Comparison of ENCODE assay signal across 8 cellular contexts in genomic region chr14:105559384-105560046, GRCh38. TPM values are rescaled to one million over a fixed set of nuclear protein-coding genes. Genes with fewer than 3 reads are reported as not detected.
DNase-seq lines count a peak whose midpoint lies in the region; ATAC-seq and TF ChIP-seq lines count a peak whose summit lies in the region.
"Not testable (repeated sequence)": the region's sequence is repeated elsewhere in the genome, so short reads cannot be mapped to it uniquely, and the experiment has no call there.

No MANE protein-coding gene starts in this region.

- H3K4me3 Mint-ChIP-seq in activated CD8-positive, alpha-beta memory T cell treated with anti-CD3 and anti-CD28 coated beads, Interleukin-2, amount 10 ng/mL, durations not matched to agents 7 days and 5 days, result not testable (repeated sequence)

- not testable (repeated sequence) for H3K27ac Mint-ChIP-seq in activated CD8-positive, alpha-beta memory T cell treated with anti-CD3 and anti-CD28 coated beads, Interleukin-2, amount 10 ng/mL, durations not matched to agents 7 days and 5 days

- not testable (repeated sequence) for DNase-seq in GM06990 (ENCODE audit: extremely low read depth, insufficient read length); HCT116 (ENCODE audit: low read depth, low spot score); right cardiac atrium
- DNase-seq in NB4 (ENCODE audit: low read depth), result peak; percentile 30
- peak; percentile 40 for DNase-seq in activated CD8-positive, alpha-beta memory T cell treated with anti-CD3 and anti-CD28 coated beads, Interleukin-2, amount 10 ng/mL, durations not matched to agents 7 days and 5 days
- DNase-seq in stimulated activated CD4-positive, alpha-beta T cell treated with anti-CD3 and anti-CD28 coated beads, Interleukin-2, amount 100 ng/mL, for 24 hours, result peak; percentile 24 to 27

- RAD21 ChIA-PET in HCT116 (lab: Charles Lee; ENCODE audit: low non-redundant PET in 1 of 2, low total read pairs in 2 of 2, uncharacterized antibody in 2 of 2, unreplicated experiment in 2 of 2), result not testable (repeated sequence)

- not testable (repeated sequence) for H3K27ac ChIP-seq in HCT116 (ENCODE audit: low read depth, low read length); right cardiac atrium (ENCODE audit: low read length)

- H3K36me3 Mint-ChIP-seq in activated CD8-positive, alpha-beta memory T cell treated with anti-CD3 and anti-CD28 coated beads, Interleukin-2, amount 10 ng/mL, durations not matched to agents 7 days and 5 days, result not testable (repeated sequence)

- not testable (repeated sequence) for TF ChIP-seq POLR2A in HCT116 (IDR thresholded peaks at IDR 0.05; ENCODE audit: borderline replicate concordance, extremely low read depth, insufficient read depth, insufficient read length); NB4 (IDR thresholded peaks at IDR 0.05; ENCODE audit: extremely low read depth, insufficient read length)

- not testable (repeated sequence) for TF ChIP-seq CTCF in GM06990 (IDR thresholded peaks at IDR 0.05; ENCODE audit: insufficient read depth, low read length, poor library complexity, severe bottlenecking); HCT116 (IDR thresholded peaks at IDR 0.05 in 2 of 3, conservative IDR thresholded peaks at IDR 0.05 in 1 of 3; ENCODE audit: borderline replicate concordance in 1 of 3, insufficient read depth in 1 of 3, low read depth in 2 of 3, low read length in 2 of 3); NB4 (IDR thresholded peaks at IDR 0.05; ENCODE audit: low read depth, low read length)

- BruUV-seq in HCT116 (replicated peaks; lab: Mats Ljungman, UMichigan), result not testable (repeated sequence)

- H3K36me3 ChIP-seq in GM06990 (ENCODE audit: control insufficient read depth, insufficient read depth, low read length); HCT116 (ENCODE audit: control insufficient read depth in 1 of 2, insufficient read depth in 2 of 2, low read length in 2 of 2): not testable (repeated sequence)

- WGBS in right cardiac atrium, result 38% methylated on average over 17 of the region's 49 CpGs

- not testable (repeated sequence) for H3K9me3 ChIP-seq in HCT116 (ENCODE audit: control insufficient read depth in 1 of 2, insufficient read depth in 1 of 2, low read depth in 1 of 2, low read length in 2 of 2); right cardiac atrium (ENCODE audit: control insufficient read depth, low read length)

- POLR2A ChIA-PET in HCT116 (lab: Charles Lee), result not testable (repeated sequence)

- H3K9me3 Mint-ChIP-seq in activated CD8-positive, alpha-beta memory T cell treated with anti-CD3 and anti-CD28 coated beads, Interleukin-2, amount 10 ng/mL, durations not matched to agents 7 days and 5 days (ENCODE audit: low read depth), result not testable (repeated sequence)

- peak overlapping the region; percentile 47 for H3K4me3 ChIP-seq in GM06990 (replicated peaks; ENCODE audit: low read depth, low read length)
- not testable (repeated sequence) for H3K4me3 ChIP-seq in HCT116 (replicated peaks in 1 of 2; ENCODE audit: low read depth in 1 of 2, low read length in 2 of 2); NB4 (ENCODE audit: low read depth, low read length); right cardiac atrium (ENCODE audit: low read length)

- not testable (repeated sequence) for H3K9ac ChIP-seq in HCT116 (ENCODE audit: low read length)

- peaks cover 22% of the 10 kb centered on the region for H3K27me3 Mint-ChIP-seq in activated CD8-positive, alpha-beta memory T cell treated with anti-CD3 and anti-CD28 coated beads, Interleukin-2, amount 10 ng/mL, durations not matched to agents 7 days and 5 days

- H3K9me2 ChIP-seq in HCT116 (ENCODE audit: insufficient read depth), result not testable (repeated sequence)

- intact Hi-C loops in HCT116 (cut with micrococcal nuclease), result loop anchor here (10.0 kb wide), 3 partner anchors 125 to 445 kb away; no protein-coding TSS in a partner anchor
- intact Hi-C loops in right cardiac atrium (cut with DNase I), result not testable (repeated sequence)

- not testable (repeated sequence) for H3K4me1 Mint-ChIP-seq in activated CD8-positive, alpha-beta memory T cell treated with anti-CD3 and anti-CD28 coated beads, Interleukin-2, amount 10 ng/mL, durations not matched to agents 7 days and 5 days

- H3K79me2 ChIP-seq in HCT116 (ENCODE audit: insufficient read depth, low read length), result not testable (repeated sequence)

- not testable (repeated sequence) for H3K4me1 ChIP-seq in HCT116 (ENCODE audit: control insufficient read depth in 1 of 2, insufficient read depth in 2 of 2, low read length in 2 of 2); right cardiac atrium (ENCODE audit: control insufficient read depth, insufficient read depth, low read length)

- not testable (repeated sequence) for H4K20me1 ChIP-seq in HCT116 (ENCODE audit: insufficient read depth)

- H2AFZ ChIP-seq in HCT116 (ENCODE audit: low read depth, low read length, poor library complexity, severe bottlenecking), result not testable (repeated sequence)

- ATAC-seq in GM19372 (IDR thresholded peaks at IDR 0.05; ENCODE audit: low read depth, unreplicated experiment) (peak; percentile 50), HCT116 (peak; percentile 69), HG03103 (IDR thresholded peaks at IDR 0.05; ENCODE audit: low read depth, unreplicated experiment) (peak; percentile 29), right cardiac atrium (peak; percentile 27 to 53)
- peak; percentile 73 for ATAC-seq in activated CD8-positive, alpha-beta memory T cell treated with anti-CD3 and anti-CD28 coated beads, Interleukin-2, amount 10 ng/mL, durations not matched to agents 7 days and 5 days

- H3K4me2 ChIP-seq in HCT116 (ENCODE audit: low read length), result not testable (repeated sequence)

- not testable (repeated sequence) for H3K27me3 ChIP-seq in GM06990 (replicated peaks; ENCODE audit: control insufficient read depth, insufficient read depth, low read length); HCT116 (ENCODE audit: insufficient read depth, low read length); right cardiac atrium (ENCODE audit: control insufficient read depth, insufficient read depth)

- CTCF ChIA-PET in HCT116 (lab: Charles Lee), result not testable (repeated sequence)
- CTCF ChIA-PET in activated CD8-positive, alpha-beta memory T cell treated with anti-CD3 and anti-CD28 coated beads, Interleukin-2, amount 10 ng/mL, durations not matched to agents 7 days and 5 days (lab: Charles Lee), result interaction anchor here (0.7 to 1.2 kb wide), 2 partner anchors 10 to 44 kb away, joined by 4 to 6 read pairs; no protein-coding TSS in a partner anchor

- TF ChIP-seq RAD21 in HCT116 (IDR thresholded peaks at IDR 0.05; ENCODE audit: low read depth), result not testable (repeated sequence)

RNA-seq across cellular contexts. Expression of gene TMEM121, which starts 33.1 kb away (rescaled TPM):
- total RNA-seq in HCT116 (2021; ENCODE audit: unreplicated experiment) (5.5 TPM), right cardiac atrium (1 to 10 TPM; 2.8 to 4.4 (median 3.6) TPM)
- polyA plus RNA-seq in HCT116 (2012), result 3.4 and 4.6 TPM in 2 replicates
- 10 to 100 TPM; 11.5 to 11.9 TPM for total RNA-seq in activated CD8-positive, alpha-beta memory T cell treated with anti-CD3 and anti-CD28 coated beads, Interleukin-2, amount 10 ng/mL, durations not matched to agents 7 days and 5 days
- polyA plus RNA-seq in right cardiac atrium, result 2.3 TPM
